ENCODE assay signal across 10 cellular contexts in genomic region chr1:59057211-59057694, GRCh38.
DNase-seq lines count a peak whose midpoint lies in the region; ATAC-seq and TF ChIP-seq lines count a peak whose summit lies in the region.
"Had no signal": no experiment of that assay in that cellular context is flagged by ENCODE, and none has a peak within 500 bp of the region (broad histone marks: within the 10 kb centered on the region; RNA-seq: fewer than 3 reads in every experiment).

No MANE protein-coding gene starts in this region.

- peaks cover 0 to 4% of the 10 kb centered on the region in 2 donors for H3K36me3 Mint-ChIP-seq in CD4-positive, alpha-beta memory T cell

- peaks cover 24% of the 10 kb centered on the region for H3K4me1 ChIP-seq in parathyroid adenoma
- H3K4me1 ChIP-seq in CD4-positive, alpha-beta memory T cell (ENCODE audit: insufficient read depth, low read length): no peaks in the 10 kb centered on the region

- TF ChIP-seq CTCF in fibroblast of mammary gland (conservative IDR thresholded peaks at IDR 0.05; ENCODE audit: control insufficient read depth, insufficient read depth, low read depth, low read length) (no peak), parathyroid adenoma (IDR thresholded peaks at IDR 0.05) (no peak), WERI-Rb-1 (IDR thresholded peaks at IDR 0.05; ENCODE audit: low read depth, low read length) (no peak)

- peak overlapping the region; percentile 49 for H3K27ac ChIP-seq in parathyroid adenoma
- H3K27ac ChIP-seq in WERI-Rb-1: no peak overlapping the region
- no peak overlapping the region for H3K27ac ChIP-seq in CD4-positive, alpha-beta memory T cell (ENCODE audit: low read depth, low read length)

- H3K9ac ChIP-seq in parathyroid adenoma: no peak overlapping the region

- peaks cover 0 to 5% (median 0%) of the 10 kb centered on the region in 8 donors for H3K9me3 Mint-ChIP-seq in CD4-positive, alpha-beta memory T cell
- H3K9me3 Mint-ChIP-seq: central memory CD8-positive, alpha-beta T cell had no signal

- no peak overlapping the region for H3K27ac Mint-ChIP-seq in CD4-positive, alpha-beta memory T cell

- CTCF ChIA-PET in CD4-positive, alpha-beta memory T cell (lab: Charles Lee; ENCODE audit: partially characterized antibody): no interaction called here

- peak overlapping the region; percentile 25 for H3K4me2 ChIP-seq in parathyroid adenoma (ENCODE audit: low read length)

- H3K36me3 ChIP-seq in parathyroid adenoma (ENCODE audit: control insufficient read depth, insufficient read depth, low read length) (no peaks in the 10 kb centered on the region), WERI-Rb-1 (no peaks in the 10 kb centered on the region)
- H3K36me3 ChIP-seq in CD4-positive, alpha-beta memory T cell (ENCODE audit: insufficient read depth, low read length): no peaks in the 10 kb centered on the region

- POLR2A ChIA-PET in CD4-positive, alpha-beta memory T cell (lab: Charles Lee; ENCODE audit: partially characterized antibody): no interaction called here

- peaks cover 0 to 4% of the 10 kb centered on the region in 2 donors for H3K27me3 Mint-ChIP-seq in CD4-positive, alpha-beta memory T cell
- H3K27me3 Mint-ChIP-seq: central memory CD8-positive, alpha-beta T cell had no signal

- ATAC-seq in HG03135 (IDR thresholded peaks at IDR 0.05; ENCODE audit: unreplicated experiment): no peak
- ATAC-seq: HCT116 had no signal

- peak overlapping the region; percentile 57 for H2AFZ ChIP-seq in parathyroid adenoma

- peaks cover 4 to 16% (median 6%) of the 10 kb centered on the region in 4 donors for H3K4me1 Mint-ChIP-seq in CD4-positive, alpha-beta memory T cell

- DNase-seq in EL (peak; percentile 87), OCI-M1 (lab: John Stamatoyannopoulos, UW) (peak; percentile 41), fibroblast of mammary gland (ENCODE audit: low read depth) (peak; percentile 99), WERI-Rb-1 (no peak)
- no peak for DNase-seq in stimulated activated naive CD4-positive, alpha-beta T cell treated with Interleukin-2 at 50 U/mL for 16 hours (lab: John Stamatoyannopoulos, UW)
- DNase-seq in CD4-positive, alpha-beta memory T cell: no peak

- H3K79me2 ChIP-seq in parathyroid adenoma: no peaks in the 10 kb centered on the region

- intact Hi-C loops in CD4-positive, alpha-beta memory T cell (cut with micrococcal nuclease): no loop called here

- H3K9me3 ChIP-seq in parathyroid adenoma (ENCODE audit: control insufficient read depth, low read length): no peaks in the 10 kb centered on the region
- no peaks in the 10 kb centered on the region for H3K9me3 ChIP-seq in WERI-Rb-1 (ENCODE audit: severe bottlenecking)
- H3K9me3 ChIP-seq in CD4-positive, alpha-beta memory T cell (ENCODE audit: control insufficient read depth in 1 of 2, low read length in 2 of 2): no peaks in the 10 kb centered on the region

- H3K4me3 ChIP-seq in fibroblast of mammary gland (ENCODE audit: control insufficient read depth, low read depth, low read length): no peak overlapping the region
- no peak overlapping the region for H3K4me3 ChIP-seq in parathyroid adenoma (ENCODE audit: low read depth, low read length)
- no peak overlapping the region for H3K4me3 ChIP-seq in WERI-Rb-1 (ENCODE audit: low read depth, low read length)
- H3K4me3 ChIP-seq in CD4-positive, alpha-beta memory T cell (ENCODE audit: low read length in 2 of 2): no peak overlapping the region

- H3K4me3 Mint-ChIP-seq in CD4-positive, alpha-beta memory T cell: no peak overlapping the region
- H3K4me3 Mint-ChIP-seq: central memory CD8-positive, alpha-beta T cell had no signal

- H3K27me3 ChIP-seq in parathyroid adenoma (ENCODE audit: control insufficient read depth, insufficient read depth, low read length) (no peaks in the 10 kb centered on the region), WERI-Rb-1 (ENCODE audit: insufficient read depth, low read depth, severe bottlenecking) (no peaks in the 10 kb centered on the region)
- no peaks in the 10 kb centered on the region for H3K27me3 ChIP-seq in CD4-positive, alpha-beta memory T cell (ENCODE audit: insufficient read depth, low read length)

Comparison
In these comparisons a context has a peak if more than half of its experiments do, and no peak if none do; other contexts are left out.
1. DNase-seq: peak in EL (single experiment), OCI-M1 (single experiment) and fibroblast of mammary gland (single experiment); none in WERI-Rb-1 (single experiment), stimulated activated naive CD4-positive, alpha-beta T cell treated with Interleukin-2 at 50 U/mL for 16 hours (single experiment) and CD4-positive, alpha-beta memory T cell (0 of 5).